ENCODE assay signal across 8 cellular contexts in genomic region chr7:155204744-155205367, GRCh38.
DNase-seq lines count a peak whose midpoint lies in the region; ATAC-seq and TF ChIP-seq lines count a peak whose summit lies in the region.

No MANE protein-coding gene starts in this region.

- no peaks in the 10 kb centered on the region for H3K4me1 ChIP-seq in lower lobe of right lung
- no peaks in the 10 kb centered on the region for H3K4me1 ChIP-seq in thoracic aorta (ENCODE audit: control insufficient read depth in 1 of 2, low read depth in 2 of 2)

- peaks cover 7% of the 10 kb centered on the region for H3K36me3 Mint-ChIP-seq in activated naive CD8-positive, alpha-beta T cell treated with anti-CD3 and anti-CD28 coated beads, Interleukin-2, amount 10 ng/mL, durations not matched to agents 7 days and 5 days

- DNase-seq in activated effector memory CD4-positive, alpha-beta T cell treated with anti-CD3 and anti-CD28 coated beads, Interleukin-2, amount 50 U/mL, for 16 hours: peak; percentile 64
- DNase-seq in activated effector memory CD4-positive, alpha-beta T cell treated with Interleukin-2 at 50 U/mL for 16 hours: no peak
- no peak for DNase-seq in activated naive CD8-positive, alpha-beta T cell treated with anti-CD3 and anti-CD28 coated beads, Interleukin-2, amount 10 ng/mL, durations not matched to agents 7 days and 5 days
- DNase-seq in lower lobe of right lung: no peak
- DNase-seq in thoracic aorta (ENCODE audit: low spot score): no peak
- no peak for DNase-seq in NCI-H524 (lab: John Stamatoyannopoulos, UW)
- DNase-seq in OCI-M1 (lab: John Stamatoyannopoulos, UW): no peak
- DNase-seq in omental fat pad (ENCODE audit: low spot score): no peak

- no peaks in the 10 kb centered on the region for H3K36me3 ChIP-seq in lower lobe of right lung
- no peaks in the 10 kb centered on the region for H3K36me3 ChIP-seq in thoracic aorta

- no peaks in the 10 kb centered on the region for H3K27me3 ChIP-seq in lower lobe of right lung (ENCODE audit: low read depth)
- no peaks in the 10 kb centered on the region for H3K27me3 ChIP-seq in thoracic aorta (replicated peaks; ENCODE audit: insufficient read depth)

- peaks cover 2% of the 10 kb centered on the region for H3K27me3 Mint-ChIP-seq in activated naive CD8-positive, alpha-beta T cell treated with anti-CD3 and anti-CD28 coated beads, Interleukin-2, amount 10 ng/mL, durations not matched to agents 7 days and 5 days

- H3K4me3 ChIP-seq in lower lobe of right lung (peak overlapping the region; percentile 37), thoracic aorta (peak overlapping the region; percentile 63)

- H3K27ac Mint-ChIP-seq in activated naive CD8-positive, alpha-beta T cell treated with anti-CD3 and anti-CD28 coated beads, Interleukin-2, amount 10 ng/mL, durations not matched to agents 7 days and 5 days: peak overlapping the region; percentile 96

- peaks cover 19% of the 10 kb centered on the region for H3K4me1 Mint-ChIP-seq in activated naive CD8-positive, alpha-beta T cell treated with anti-CD3 and anti-CD28 coated beads, Interleukin-2, amount 10 ng/mL, durations not matched to agents 7 days and 5 days

- intact Hi-C loops in lower lobe of right lung (cut with DNase I): no loop called here

- H3K9me3 Mint-ChIP-seq in activated naive CD8-positive, alpha-beta T cell treated with anti-CD3 and anti-CD28 coated beads, Interleukin-2, amount 10 ng/mL, durations not matched to agents 7 days and 5 days: peaks cover 7% of the 10 kb centered on the region

- POLR2A ChIA-PET in activated naive CD8-positive, alpha-beta T cell treated with anti-CD3 and anti-CD28 coated beads, Interleukin-2, amount 10 ng/mL, durations not matched to agents 7 days and 5 days (lab: Charles Lee): interaction anchor here (4.2 kb wide), 1 partner anchor 93 kb away, joined by 88 read pairs; the partner anchor contains the start of gene INSIG1

- H3K9me3 ChIP-seq in lower lobe of right lung (no peaks in the 10 kb centered on the region), thoracic aorta (no peaks in the 10 kb centered on the region)

- H3K27ac ChIP-seq in lower lobe of right lung: peak overlapping the region; percentile 82
- peak overlapping the region in 1 of 2 donors; percentile 50 for H3K27ac ChIP-seq in thoracic aorta

- no peak for TF ChIP-seq CTCF in lower lobe of right lung (IDR thresholded peaks at IDR 0.05)
- no peak for TF ChIP-seq CTCF in thoracic aorta (IDR thresholded peaks at IDR 0.05)
- no peak for TF ChIP-seq CTCF in omental fat pad (IDR thresholded peaks at IDR 0.05)

- H3K4me3 Mint-ChIP-seq in activated naive CD8-positive, alpha-beta T cell treated with anti-CD3 and anti-CD28 coated beads, Interleukin-2, amount 10 ng/mL, durations not matched to agents 7 days and 5 days: peak overlapping the region; percentile 82

- no peak for ATAC-seq in activated naive CD8-positive, alpha-beta T cell treated with anti-CD3 and anti-CD28 coated beads, Interleukin-2, amount 10 ng/mL, durations not matched to agents 7 days and 5 days (ENCODE audit: low read depth)
- ATAC-seq in lower lobe of right lung (no peak), thoracic aorta (ENCODE audit: insufficient number of reproducible peaks, low FRiP score, low read depth) (no peak), omental fat pad (ENCODE audit: low FRiP score) (no peak)
